1 cellular context compared by ENCODE assay signal in genomic region chrX:130268500-130269170, GRCh38.
TF ChIP-seq lines count a peak whose summit lies in the region.

TSS of gene ZNF280C (minus strand) at chrX:130268899. CDS start at chrX:130260449, 8,450 bp downstream.

TF ChIP-seq in K562, 482 proteins besides CTCF, POLR2A, EP300 and RAD21 (continued from another document and continues in another):
- TF ChIP-seq ZNF449 (CRISPR knock-in tag; IDR thresholded peaks at IDR 0.05), result no peak
- TF ChIP-seq ZNF644 (tag; IDR thresholded peaks at IDR 0.05; ENCODE audit: low read depth), result 0 out of 2 replicates have a peak, but pooled peaks have one; percentile 51
- TF ChIP-seq CREB3 (tag; conservative IDR thresholded peaks at IDR 0.05; ENCODE audit: low read depth), result peak; percentile 87; the same call in 1 of the 2 replicates
- TF ChIP-seq SAP30 (IDR thresholded peaks at IDR 0.05; ENCODE audit: borderline replicate concordance, insufficient read depth, low read depth, low read length, poor library complexity, severe bottlenecking), result peak; percentile 40
- no peak for TF ChIP-seq EZH2 (IDR thresholded peaks at IDR 0.05; ENCODE audit: borderline replicate concordance, low read depth, low read length)
- no peak for TF ChIP-seq KAT2B (IDR thresholded peaks at IDR 0.05; ENCODE audit: low read depth, low read length)
- TF ChIP-seq ARID2 (IDR thresholded peaks at IDR 0.05), result no peak
- TF ChIP-seq SMAD3 (CRISPR knock-in tag; conservative IDR thresholded peaks at IDR 0.05), result no peak
- no peak; the same call in 1 of the 2 replicates for TF ChIP-seq ZBTB40 (IDR thresholded peaks at IDR 0.05)
- no peak for TF ChIP-seq ZBTB40 (CRISPR knock-in tag; IDR thresholded peaks at IDR 0.05)
- TF ChIP-seq DIDO1 (tag; IDR thresholded peaks at IDR 0.05; ENCODE audit: low read depth), result no peak
- TF ChIP-seq HNRNPK (IDR thresholded peaks at IDR 0.05; ENCODE audit: low read depth, low read length, poor library complexity, severe bottlenecking), result no peak
- peak; percentile 100 for TF ChIP-seq MGA (IDR thresholded peaks at IDR 0.05)
- peak; percentile 51; the same call in 1 of the 2 replicates for TF ChIP-seq FOSL1 (tag; conservative IDR thresholded peaks at IDR 0.05)
- no peak for TF ChIP-seq RERE (CRISPR knock-in tag; IDR thresholded peaks at IDR 0.05; ENCODE audit: borderline replicate concordance)
- TF ChIP-seq ZNF436 (CRISPR knock-in tag; IDR thresholded peaks at IDR 0.05), result no peak
